24 cellular contexts compared by ENCODE assay signal in genomic region chr15:98835889-98836288, GRCh38.
"Had no signal": no experiment of that assay in that cellular context is flagged by ENCODE, and none has a peak within 500 bp of the region (broad histone marks: within the 10 kb centered on the region; RNA-seq: fewer than 3 reads in every experiment).

No MANE protein-coding gene starts in this region.

- H3K4me3 Mint-ChIP-seq: dendritic cell treated with granulocyte-macrophage colony-stimulating factor and Interleukin-4, amounts not matched to agents 40 ng/mL and 50 ng/mL, for 4 days; memory B cell; natural killer cell; stimulated activated effector memory CD8-positive, alpha-beta T cell treated with anti-CD3 and anti-CD28 coated beads, Interleukin-12 subunit alpha, Interleukin-12 subunit beta, amount 100 ng/mL, for 72 hours had no signal

- H3K27me3 Mint-ChIP-seq: dendritic cell treated with granulocyte-macrophage colony-stimulating factor and Interleukin-4, amounts not matched to agents 40 ng/mL and 50 ng/mL, for 4 days had no signal

- H3K4me2 ChIP-seq: hepatocyte had no signal

- H3K36me3 Mint-ChIP-seq: stimulated activated effector memory CD8-positive, alpha-beta T cell treated with anti-CD3 and anti-CD28 coated beads, Interleukin-12 subunit alpha, Interleukin-12 subunit beta, amount 100 ng/mL, for 72 hours had no signal

- H3K4me1 Mint-ChIP-seq: memory B cell; stimulated activated effector memory CD8-positive, alpha-beta T cell treated with anti-CD3 and anti-CD28 coated beads, Interleukin-12 subunit alpha, Interleukin-12 subunit beta, amount 100 ng/mL, for 72 hours had no signal

- H3K9me3 ChIP-seq: prostate gland had no signal

- H3K27ac ChIP-seq: esophagus muscularis mucosa, foreskin keratinocyte, gastroesophageal sphincter, heart left ventricle, hepatocyte, parathyroid adenoma, prostate gland, right atrium auricular region, sigmoid colon, stomach, thoracic aorta, tibial nerve, upper lobe of left lung had no signal

- H3K36me3 ChIP-seq: esophagus muscularis mucosa, prostate gland, right atrium auricular region, sigmoid colon, upper lobe of left lung had no signal

- H3K27ac Mint-ChIP-seq: dendritic cell treated with granulocyte-macrophage colony-stimulating factor and Interleukin-4, amounts not matched to agents 40 ng/mL and 50 ng/mL, for 4 days; memory B cell; natural killer cell; stimulated activated effector memory CD8-positive, alpha-beta T cell treated with anti-CD3 and anti-CD28 coated beads, Interleukin-12 subunit alpha, Interleukin-12 subunit beta, amount 100 ng/mL, for 72 hours had no signal

- DNase-seq: effector CD8-positive, alpha-beta T cell; foreskin keratinocyte; heart left ventricle; kidney; natural killer cell; sigmoid colon; stimulated activated CD4-positive, alpha-beta T cell treated with anti-CD3 and anti-CD28 coated beads, Interleukin-2, amount 100 ng/mL, for 24 hours; stimulated activated CD4-positive, alpha-beta T cell treated with anti-CD3 and anti-CD28 coated beads, Interleukin-4, amount 100 ng/mL, for 24 hours; stimulated activated naive CD4-positive, alpha-beta T cell treated with Interleukin-2 at 50 U/mL for 16 hours; stomach; upper lobe of left lung had no signal

- ATAC-seq: foreskin keratinocyte; gastroesophageal sphincter; heart left ventricle; left lobe of liver; natural killer cell; stimulated activated effector memory CD8-positive, alpha-beta T cell treated with anti-CD3 and anti-CD28 coated beads, Interleukin-12 subunit alpha, Interleukin-12 subunit beta, amount 100 ng/mL, for 72 hours had no signal

- H3K27me3 ChIP-seq: esophagus muscularis mucosa, foreskin keratinocyte, gastroesophageal sphincter, heart left ventricle, hepatocyte, right atrium auricular region, sigmoid colon, stomach, tibial nerve, upper lobe of left lung had no signal

- H3K4me3 ChIP-seq: esophagus muscularis mucosa, gastroesophageal sphincter, heart left ventricle, hepatocyte, lung, prostate gland, right atrium auricular region, sigmoid colon, stomach, thoracic aorta, tibial nerve, upper lobe of left lung had no signal

- H3K4me1 ChIP-seq: foreskin keratinocyte, parathyroid adenoma, prostate gland, tibial nerve had no signal

- H2AFZ ChIP-seq: hepatocyte, parathyroid adenoma had no signal
